In genomic region chr3:195684527-195685257, GRCh38 we compare ENCODE assay signal across 9 cellular contexts. TPM values are rescaled to one million over a fixed set of nuclear protein-coding genes. Genes with fewer than 3 reads are reported as not detected.
DNase-seq lines count a peak whose midpoint lies in the region; ATAC-seq and TF ChIP-seq lines count a peak whose summit lies in the region.
"Not testable (repeated sequence)": the region's sequence is repeated elsewhere in the genome, so short reads cannot be mapped to it uniquely, and the experiment has no call there.
"Had no signal": no experiment of that assay in that cellular context is flagged by ENCODE, and none has a peak within 500 bp of the region (broad histone marks: within the 10 kb centered on the region; RNA-seq: fewer than 3 reads in every experiment).

No MANE protein-coding gene starts in this region.

- not testable (repeated sequence) for ATAC-seq in CD8-positive, alpha-beta T cell; HCT116
- peak; percentile 55 for ATAC-seq in GM19324 (IDR thresholded peaks at IDR 0.05; ENCODE audit: low FRiP score, unreplicated experiment)
- peak; percentile 41 for ATAC-seq in HG03521 (IDR thresholded peaks at IDR 0.05; ENCODE audit: unreplicated experiment)
- peak; percentile 6 for ATAC-seq in left lobe of liver
- ATAC-seq in stimulated activated memory B cell treated with anti-CD40 and anti-IgM and Interleukin-4, amounts not matched to agents 10 μg/mL and 1 μg/mL and 100 μg/mL, for 72 hours, result peak; percentile 10

- H3K4me1 Mint-ChIP-seq in CD8-positive, alpha-beta T cell (ENCODE audit: low read depth); brain: not testable (repeated sequence)
- H3K4me1 Mint-ChIP-seq in activated CD4-positive, alpha-beta T cell treated with anti-CD3 and anti-CD28 coated beads, Interleukin-2, amount 10 ng/mL, durations not matched to agents 24 days and 14 days, result peaks cover 15% of the 10 kb centered on the region
- peaks cover 19% of the 10 kb centered on the region for H3K4me1 Mint-ChIP-seq in stimulated activated memory B cell treated with anti-CD40 and anti-IgM and Interleukin-4, amounts not matched to agents 10 μg/mL and 1 μg/mL and 100 μg/mL, for 72 hours

- not testable (repeated sequence) for H3K79me2 ChIP-seq in HCT116 (ENCODE audit: insufficient read depth, low read length)

- not testable (repeated sequence) for H3K9me3 Mint-ChIP-seq in CD8-positive, alpha-beta T cell; activated CD4-positive, alpha-beta T cell treated with anti-CD3 and anti-CD28 coated beads, Interleukin-2, amount 10 ng/mL, durations not matched to agents 24 days and 14 days; brain; stimulated activated memory B cell treated with anti-CD40 and anti-IgM and Interleukin-4, amounts not matched to agents 10 μg/mL and 1 μg/mL and 100 μg/mL, for 72 hours

- not testable (repeated sequence) for H3K4me1 ChIP-seq in CD8-positive, alpha-beta T cell (ENCODE audit: insufficient read depth, low read length); HCT116 (ENCODE audit: control insufficient read depth in 1 of 2, insufficient read depth in 2 of 2, low read length in 2 of 2)

- not testable (repeated sequence) for H3K9me2 ChIP-seq in HCT116 (ENCODE audit: insufficient read depth)

- H3K27me3 Mint-ChIP-seq in CD8-positive, alpha-beta T cell (ENCODE audit: low read depth); activated CD4-positive, alpha-beta T cell treated with anti-CD3 and anti-CD28 coated beads, Interleukin-2, amount 10 ng/mL, durations not matched to agents 24 days and 14 days; brain; stimulated activated memory B cell treated with anti-CD40 and anti-IgM and Interleukin-4, amounts not matched to agents 10 μg/mL and 1 μg/mL and 100 μg/mL, for 72 hours: not testable (repeated sequence)

- H3K9ac ChIP-seq in HCT116 (ENCODE audit: low read length), result not testable (repeated sequence)

- RAD21 ChIA-PET in HCT116 (lab: Charles Lee; ENCODE audit: low non-redundant PET in 1 of 2, low total read pairs in 2 of 2, uncharacterized antibody in 2 of 2, unreplicated experiment in 2 of 2), result not testable (repeated sequence)

- CTCF ChIA-PET in CD8-positive, alpha-beta T cell (lab: Charles Lee); HCT116 (lab: Charles Lee): not testable (repeated sequence)

- H3K36me3 Mint-ChIP-seq in CD8-positive, alpha-beta T cell, result peaks cover 58% of the 10 kb centered on the region
- peaks cover 50% of the 10 kb centered on the region for H3K36me3 Mint-ChIP-seq in activated CD4-positive, alpha-beta T cell treated with anti-CD3 and anti-CD28 coated beads, Interleukin-2, amount 10 ng/mL, durations not matched to agents 24 days and 14 days (ENCODE audit: low read depth)
- H3K36me3 Mint-ChIP-seq in brain, result peaks cover 54% of the 10 kb centered on the region
- peaks cover 57% of the 10 kb centered on the region for H3K36me3 Mint-ChIP-seq in stimulated activated memory B cell treated with anti-CD40 and anti-IgM and Interleukin-4, amounts not matched to agents 10 μg/mL and 1 μg/mL and 100 μg/mL, for 72 hours

- not testable (repeated sequence) for H3K4me3 ChIP-seq in CD8-positive, alpha-beta T cell (ENCODE audit: low read depth, low read length); HCT116 (replicated peaks in 1 of 2; ENCODE audit: low read depth in 1 of 2, low read length in 2 of 2)

- POLR2A ChIA-PET in CD8-positive, alpha-beta T cell (lab: Charles Lee); HCT116 (lab: Charles Lee): not testable (repeated sequence)

- H3K4me3 Mint-ChIP-seq in CD8-positive, alpha-beta T cell; activated CD4-positive, alpha-beta T cell treated with anti-CD3 and anti-CD28 coated beads, Interleukin-2, amount 10 ng/mL, durations not matched to agents 24 days and 14 days; brain; stimulated activated memory B cell treated with anti-CD40 and anti-IgM and Interleukin-4, amounts not matched to agents 10 μg/mL and 1 μg/mL and 100 μg/mL, for 72 hours: not testable (repeated sequence)

- DNase-seq in CD8-positive, alpha-beta T cell; HCT116 (ENCODE audit: low read depth, low spot score); activated CD4-positive, alpha-beta T cell treated with anti-CD3 and anti-CD28 coated beads, Interleukin-2, amount 10 ng/mL, durations not matched to agents 24 days and 14 days; left lobe of liver (ENCODE audit: low spot score): not testable (repeated sequence)

- not testable (repeated sequence) for H2AFZ ChIP-seq in HCT116 (ENCODE audit: low read depth, low read length, poor library complexity, severe bottlenecking)

- H3K4me2 ChIP-seq in HCT116 (ENCODE audit: low read length), result not testable (repeated sequence)

- H3K27ac ChIP-seq in CD8-positive, alpha-beta T cell (ENCODE audit: low read depth, low read length); HCT116 (ENCODE audit: low read depth, low read length): not testable (repeated sequence)

- intact Hi-C loops in CD8-positive, alpha-beta T cell (cut with DNase I, micrococcal nuclease); HCT116 (cut with micrococcal nuclease): not testable (repeated sequence)
- intact Hi-C loops in activated CD4-positive, alpha-beta T cell treated with anti-CD3 and anti-CD28 coated beads, Interleukin-2, amount 10 ng/mL, durations not matched to agents 24 days and 14 days (cut with micrococcal nuclease), result loop anchor here (5.0 kb wide), 1 partner anchor 278 kb away; no protein-coding TSS in a partner anchor

- H4K20me1 ChIP-seq in HCT116 (ENCODE audit: insufficient read depth), result not testable (repeated sequence)

- H3K9me3 ChIP-seq in CD8-positive, alpha-beta T cell (ENCODE audit: low read length); HCT116 (ENCODE audit: control insufficient read depth in 1 of 2, insufficient read depth in 1 of 2, low read depth in 1 of 2, low read length in 2 of 2): not testable (repeated sequence)

- TF ChIP-seq CTCF in CD8-positive, alpha-beta T cell (IDR thresholded peaks at IDR 0.05); HCT116 (IDR thresholded peaks at IDR 0.05 in 2 of 3, conservative IDR thresholded peaks at IDR 0.05 in 1 of 3; ENCODE audit: borderline replicate concordance in 1 of 3, insufficient read depth in 1 of 3, low read depth in 2 of 3, low read length in 2 of 3); brain (conservative IDR thresholded peaks at IDR 0.05): not testable (repeated sequence)

- not testable (repeated sequence) for TF ChIP-seq POLR2A in HCT116 (IDR thresholded peaks at IDR 0.05; ENCODE audit: borderline replicate concordance, extremely low read depth, insufficient read depth, insufficient read length)

- BruUV-seq in HCT116 (replicated peaks; lab: Mats Ljungman, UMichigan), result TSS peak; percentile 12

- peaks cover 17% of the 10 kb centered on the region for H3K36me3 ChIP-seq in CD8-positive, alpha-beta T cell (ENCODE audit: insufficient read depth, low read length)
- H3K36me3 ChIP-seq in HCT116 (ENCODE audit: control insufficient read depth in 1 of 2, insufficient read depth in 2 of 2, low read length in 2 of 2), result peaks cover 13 to 26% of the 10 kb centered on the region in 2 experiments

- not testable (repeated sequence) for TF ChIP-seq RAD21 in HCT116 (IDR thresholded peaks at IDR 0.05; ENCODE audit: low read depth)

- not testable (repeated sequence) for H3K27me3 ChIP-seq in CD8-positive, alpha-beta T cell (ENCODE audit: insufficient read depth, low read length); HCT116 (ENCODE audit: insufficient read depth, low read length)

- H3K27ac Mint-ChIP-seq in CD8-positive, alpha-beta T cell, result peak overlapping the region; percentile 58
- H3K27ac Mint-ChIP-seq in activated CD4-positive, alpha-beta T cell treated with anti-CD3 and anti-CD28 coated beads, Interleukin-2, amount 10 ng/mL, durations not matched to agents 24 days and 14 days, result peak overlapping the region; percentile 73
- peak overlapping the region in 3 of 5 experiments; percentile 33 to 90 (median 86) for H3K27ac Mint-ChIP-seq in brain
- peak overlapping the region; percentile 49 for H3K27ac Mint-ChIP-seq in stimulated activated memory B cell treated with anti-CD40 and anti-IgM and Interleukin-4, amounts not matched to agents 10 μg/mL and 1 μg/mL and 100 μg/mL, for 72 hours

RNA-seq across cellular contexts. Expression of gene MUC20, which starts 36.1 kb away (rescaled TPM):
- total RNA-seq in CD8-positive, alpha-beta T cell, result 1 to 10 TPM; 1.6 to 1.7 TPM
- total RNA-seq in HCT116 (2021; ENCODE audit: unreplicated experiment) (2.4 TPM), left lobe of liver (29.6 TPM)
- 2.1 and 2.7 TPM in 2 replicates for polyA plus RNA-seq in HCT116 (2012)
- total RNA-seq in activated CD4-positive, alpha-beta T cell treated with anti-CD3 and anti-CD28 coated beads, Interleukin-2, amount 10 ng/mL, durations not matched to agents 24 days and 14 days, result 2.9 and 3.7 TPM in 2 replicates
- polyA plus RNA-seq in brain (ENCODE audit: insufficient read depth, low read depth, low replicate concordance), result 0.17 TPM
- total RNA-seq: IMR-90 had no signal
